In the genomic region with DNA sequence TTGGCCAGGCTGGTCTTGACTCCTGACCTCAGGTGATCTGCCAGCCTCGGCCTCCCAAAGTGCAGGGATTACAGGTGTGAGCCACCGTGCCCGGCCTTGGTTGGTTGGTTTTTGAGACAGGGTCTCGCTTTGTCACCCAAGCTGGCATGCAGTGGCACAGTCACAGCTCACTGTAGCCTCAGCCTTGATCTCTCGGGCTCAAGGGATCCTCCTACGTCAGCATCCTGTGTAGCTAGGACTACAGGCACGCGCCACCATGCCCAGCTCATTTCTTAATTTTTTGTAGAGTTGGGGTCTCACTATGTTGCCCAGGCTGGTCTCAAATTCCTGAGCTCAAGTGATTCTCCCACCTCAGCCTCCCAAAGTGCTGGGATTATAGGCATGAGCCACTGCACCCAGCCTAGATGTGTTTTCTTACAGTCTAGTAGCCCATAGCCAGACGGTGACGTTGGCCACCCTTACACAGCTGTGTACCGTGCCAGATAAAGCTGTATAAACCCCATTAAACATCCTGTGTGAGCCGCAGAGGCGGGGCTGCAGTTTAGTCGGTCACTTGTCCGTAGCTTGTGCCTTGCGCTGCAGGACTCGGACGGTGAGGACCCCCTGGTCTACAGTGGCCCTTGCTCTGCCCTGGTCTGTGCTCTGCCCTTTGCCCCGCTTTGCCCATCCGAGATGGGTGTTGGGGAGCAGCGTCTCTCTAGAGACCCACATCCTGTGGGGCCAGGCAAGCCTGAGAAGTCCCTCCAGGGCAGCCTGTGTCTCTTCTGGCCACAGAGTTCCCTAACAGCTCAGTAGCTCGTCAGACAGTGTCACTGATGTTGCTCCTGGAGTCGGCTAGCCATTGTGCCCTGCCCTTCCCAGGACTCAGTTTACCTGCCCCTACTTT, we compare ENCODE assay signal across 17 cellular contexts.
"Had no signal": no experiment of that assay in that cellular context is flagged by ENCODE, and none has a peak within 500 bp of the region (broad histone marks: within the 10 kb centered on the region; RNA-seq: fewer than 3 reads in every experiment).

No MANE protein-coding gene starts in this region.

- H3K9ac ChIP-seq: neural progenitor cell had no signal

- H3K4me3 ChIP-seq: coronary artery, neural progenitor cell, ovary, spleen, thoracic aorta had no signal

- H3K9me3 ChIP-seq: ovary, spleen, thoracic aorta had no signal

- H3K4me1 Mint-ChIP-seq: activated naive CD8-positive, alpha-beta T cell treated with anti-CD3 and anti-CD28 coated beads, Interleukin-2, amount 10 ng/mL, durations not matched to agents 7 days and 5 days; brain; neural progenitor cell had no signal

- H3K27me3 ChIP-seq: neural progenitor cell, ovary, spleen had no signal

- H3K4me3 Mint-ChIP-seq: activated CD8-positive, alpha-beta T cell treated with anti-CD3 and anti-CD28 coated beads for 36 hours; activated naive CD8-positive, alpha-beta T cell treated with anti-CD3 and anti-CD28 coated beads, Interleukin-2, amount 10 ng/mL, durations not matched to agents 7 days and 5 days; brain; T-helper 17 cell had no signal

- H3K36me3 ChIP-seq: ovary had no signal

- H3K9me3 Mint-ChIP-seq: activated CD8-positive, alpha-beta T cell treated with anti-CD3 and anti-CD28 coated beads for 36 hours; activated naive CD8-positive, alpha-beta T cell treated with anti-CD3 and anti-CD28 coated beads, Interleukin-2, amount 10 ng/mL, durations not matched to agents 7 days and 5 days; brain; neural progenitor cell had no signal

- H3K4me2 ChIP-seq: neural progenitor cell had no signal

- H3K27ac ChIP-seq: coronary artery, neural progenitor cell, ovary, thoracic aorta, WERI-Rb-1 had no signal

- DNase-seq: activated CD4-positive, alpha-beta T cell treated with anti-CD3 and anti-CD28 coated beads for 48 hours; activated CD8-positive, alpha-beta memory T cell treated with anti-CD3 and anti-CD28 coated beads, Interleukin-2, amount 50 U/mL, for 4 hours; activated CD8-positive, alpha-beta T cell treated with anti-CD3 and anti-CD28 coated beads for 36 hours; activated gamma-delta T cell treated with Interleukin-2 at 50 U/mL for 16 hours; activated naive CD8-positive, alpha-beta T cell treated with anti-CD3 and anti-CD28 coated beads, Interleukin-2, amount 10 ng/mL, durations not matched to agents 7 days and 5 days; central memory CD4-positive, alpha-beta T cell; effector CD4-positive, alpha-beta T cell; foreskin fibroblast; ovary; spleen; T-helper 17 cell; WERI-Rb-1 had no signal

- ATAC-seq: activated CD8-positive, alpha-beta T cell treated with anti-CD3 and anti-CD28 coated beads for 36 hours; sciatic nerve; T-helper 17 cell had no signal

- H3K27ac Mint-ChIP-seq: activated CD8-positive, alpha-beta T cell treated with anti-CD3 and anti-CD28 coated beads for 36 hours; activated naive CD8-positive, alpha-beta T cell treated with anti-CD3 and anti-CD28 coated beads, Interleukin-2, amount 10 ng/mL, durations not matched to agents 7 days and 5 days; T-helper 17 cell had no signal

- H3K27me3 Mint-ChIP-seq: activated CD8-positive, alpha-beta T cell treated with anti-CD3 and anti-CD28 coated beads for 36 hours; activated naive CD8-positive, alpha-beta T cell treated with anti-CD3 and anti-CD28 coated beads, Interleukin-2, amount 10 ng/mL, durations not matched to agents 7 days and 5 days; brain; T-helper 17 cell had no signal

- H3K4me1 ChIP-seq: neural progenitor cell had no signal

- H2AFZ ChIP-seq: neural progenitor cell had no signal
